6 cellular contexts compared by ENCODE assay signal in the genomic region with DNA sequence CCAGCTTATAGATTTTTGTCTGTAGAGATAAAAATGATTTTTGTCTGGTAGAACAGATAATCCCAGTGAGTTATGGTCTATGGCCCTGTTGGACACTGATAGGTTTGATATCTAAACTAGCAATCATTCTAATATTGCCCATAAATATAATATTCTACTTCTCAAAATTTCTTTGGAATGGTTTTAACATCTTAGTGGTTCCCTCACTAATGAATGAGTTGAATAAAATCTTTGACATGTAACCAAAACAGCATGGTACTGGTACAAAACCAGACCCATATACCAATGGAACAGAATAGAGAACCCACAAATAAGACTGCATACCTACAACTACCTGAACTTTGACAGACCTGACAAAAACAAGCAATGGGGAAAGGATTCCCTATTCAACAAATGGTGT.
"Had no signal": no experiment of that assay in that cellular context is flagged by ENCODE, and none has a peak within 500 bp of the region (broad histone marks: within the 10 kb centered on the region; RNA-seq: fewer than 3 reads in every experiment).

No MANE protein-coding gene starts in this region.

- H3K4me3 ChIP-seq: K562 had no signal

- DNase-seq: IMR-90, KBM-7, KG1 had no signal

- H3K27ac ChIP-seq: HL-60, KMS-11 had no signal
